In the genomic region with DNA sequence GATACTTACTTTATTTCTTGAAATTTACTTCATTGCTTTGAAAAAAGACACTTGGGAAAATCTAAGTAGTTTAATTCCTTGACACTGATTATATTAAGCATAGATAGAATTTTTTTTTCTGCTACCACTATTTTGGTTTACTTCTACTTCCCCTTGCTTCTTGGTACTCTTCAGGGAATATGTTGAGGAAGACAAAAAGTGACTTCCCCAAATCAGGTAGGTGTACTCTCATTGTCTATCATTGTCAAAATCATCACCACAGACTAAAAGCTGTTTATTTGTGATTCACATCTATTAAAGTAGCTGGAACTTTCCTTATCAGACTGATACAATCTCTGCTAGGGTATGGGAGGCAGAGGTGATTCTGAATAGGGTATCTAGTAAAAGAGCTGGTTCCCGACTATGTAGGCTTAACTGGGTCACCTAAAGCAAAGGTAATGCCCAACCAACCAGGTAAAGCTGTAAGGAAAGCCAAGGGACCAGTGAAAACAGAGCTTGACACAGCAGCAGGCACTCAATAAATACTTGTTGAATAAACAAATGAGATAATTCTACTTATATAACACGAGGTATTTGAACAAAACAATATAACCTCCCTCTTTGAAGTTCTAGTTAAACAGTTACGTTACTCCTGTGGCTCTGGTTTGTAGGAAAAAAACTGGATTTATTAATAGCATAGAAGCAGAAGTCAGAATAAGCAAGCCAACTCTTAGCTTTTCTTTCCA, we compare ENCODE assay signal across 14 cellular contexts.
DNase-seq lines count a peak whose midpoint lies in the region; ATAC-seq and FAIRE-seq lines count a peak whose summit lies in the region.
"Had no signal": no experiment of that assay in that cellular context is flagged by ENCODE, and none has a peak within 500 bp of the region (broad histone marks: within the 10 kb centered on the region; RNA-seq: fewer than 3 reads in every experiment).

No MANE protein-coding gene starts in this region.

- peaks cover 21% of the 10 kb centered on the region for H3K4me1 Mint-ChIP-seq in activated CD4-positive, alpha-beta memory T cell treated with anti-CD3 and anti-CD28 coated beads for 36 hours (ENCODE audit: low read depth)

- H3K27ac Mint-ChIP-seq in activated CD4-positive, alpha-beta memory T cell treated with anti-CD3 and anti-CD28 coated beads for 36 hours: no peak overlapping the region
- H3K27ac Mint-ChIP-seq: CD8-positive, alpha-beta T cell had no signal

- intact Hi-C loops in activated CD4-positive, alpha-beta memory T cell treated with anti-CD3 and anti-CD28 coated beads for 36 hours (cut with micrococcal nuclease): loop anchor here (5.0 to 10.0 kb wide), 3 partner anchors 144 to 947 kb away; no protein-coding TSS in a partner anchor

- FAIRE-seq in islet of Langerhans (lab: Jason Lieb, UNC): peak; percentile 47
- FAIRE-seq: A549 had no signal

- H3K27me3 Mint-ChIP-seq in activated CD4-positive, alpha-beta memory T cell treated with anti-CD3 and anti-CD28 coated beads for 36 hours: no peaks in the 10 kb centered on the region

- no peak overlapping the region for H3K4me3 Mint-ChIP-seq in activated CD4-positive, alpha-beta memory T cell treated with anti-CD3 and anti-CD28 coated beads for 36 hours
- H3K4me3 Mint-ChIP-seq: CD8-positive, alpha-beta T cell had no signal

- POLR2A ChIA-PET in activated CD4-positive, alpha-beta memory T cell treated with anti-CD3 and anti-CD28 coated beads for 36 hours (lab: Charles Lee): no interaction called here

- DNase-seq in NOMO-1 treated with DMSO at 0.1 percent for 48 hours (lab: John Stamatoyannopoulos, UW; ENCODE audit: unreplicated experiment): peak; percentile 8
- no peak for DNase-seq in NOMO-1 treated with dmso at 0.1 percent for 144 hours (lab: John Stamatoyannopoulos, UW; ENCODE audit: unreplicated experiment)
- peak; percentile 39 for DNase-seq in NCI-H774 (lab: John Stamatoyannopoulos, UW)
- DNase-seq in NCI-H1694 treated with DMSO at 0.1 percent for 48 hours (lab: John Stamatoyannopoulos, UW): no peak
- DNase-seq in activated CD4-positive, alpha-beta memory T cell treated with anti-CD3 and anti-CD28 coated beads for 36 hours: no peak
- DNase-seq in NCI-H1436 treated with DMSO at 0.1 percent for 48 hours (lab: John Stamatoyannopoulos, UW): no peak
- DNase-seq: CD8-positive, alpha-beta T cell; MV-4-11; NCI-H146; NCI-H446 treated with DMSO at 0.1 percent for 48 hours; PC-3 had no signal

- peaks cover 2% of the 10 kb centered on the region for H3K36me3 Mint-ChIP-seq in activated CD4-positive, alpha-beta memory T cell treated with anti-CD3 and anti-CD28 coated beads for 36 hours
- H3K36me3 Mint-ChIP-seq: CD8-positive, alpha-beta T cell had no signal

- H3K9me3 Mint-ChIP-seq in activated CD4-positive, alpha-beta memory T cell treated with anti-CD3 and anti-CD28 coated beads for 36 hours: no peaks in the 10 kb centered on the region
- H3K9me3 Mint-ChIP-seq: CD8-positive, alpha-beta T cell had no signal

- CTCF ChIA-PET in activated CD4-positive, alpha-beta memory T cell treated with anti-CD3 and anti-CD28 coated beads for 36 hours (lab: Charles Lee): interaction anchor here (0.6 to 8.3 kb wide), 11 partner anchors 43 to 635 kb away, joined by 3 to 79 read pairs (median 4); a partner anchor contains a TSS

- no peak for ATAC-seq in GM18909 (IDR thresholded peaks at IDR 0.05; ENCODE audit: poor library complexity, unreplicated experiment)
- ATAC-seq: A549; CD8-positive, alpha-beta T cell; PC-3 had no signal

Comparison
In these comparisons a context has a peak if more than half of its experiments do, and no peak if none do; other contexts are left out.
1. DNase-seq: peak in NOMO-1 treated with DMSO at 0.1 percent for 48 hours (single experiment) and NCI-H774 (single experiment); none in NOMO-1 treated with dmso at 0.1 percent for 144 hours (single experiment), NCI-H1694 treated with DMSO at 0.1 percent for 48 hours (single experiment), activated CD4-positive, alpha-beta memory T cell treated with anti-CD3 and anti-CD28 coated beads for 36 hours (single experiment) and NCI-H1436 treated with DMSO at 0.1 percent for 48 hours (single experiment).